16 cellular contexts compared by ENCODE assay signal in the genomic region with DNA sequence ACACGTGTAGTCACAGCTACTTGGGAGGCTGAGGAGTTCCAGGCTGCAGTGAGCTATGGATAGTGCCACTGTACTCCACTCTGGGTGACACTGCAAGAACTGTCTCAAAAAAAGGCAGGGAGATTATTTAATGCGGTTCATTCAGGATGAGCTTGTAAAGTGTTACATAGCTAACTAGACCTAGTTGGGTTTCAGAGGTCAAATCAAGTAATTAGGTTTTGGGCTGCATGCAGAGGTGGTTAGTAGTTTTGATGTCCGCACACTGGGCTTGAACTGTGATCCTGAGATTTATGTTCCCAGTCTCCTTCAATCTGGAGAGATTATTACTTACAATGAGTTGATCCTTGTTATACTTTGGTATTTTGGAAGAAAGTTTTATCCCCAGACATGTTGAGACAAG. TPM values are rescaled to one million over a fixed set of nuclear protein-coding genes. Genes with fewer than 3 reads are reported as not detected.
DNase-seq lines count a peak whose midpoint lies in the region; ATAC-seq and TF ChIP-seq lines count a peak whose summit lies in the region.
"Had no signal": no experiment of that assay in that cellular context is flagged by ENCODE, and none has a peak within 500 bp of the region (broad histone marks: within the 10 kb centered on the region; RNA-seq: fewer than 3 reads in every experiment).

No MANE protein-coding gene starts in this region.

- peak overlapping the region; percentile 38 for H3K27ac ChIP-seq in A673 (ENCODE audit: low read depth, low read length, poor library complexity, severe bottlenecking)
- peak overlapping the region; percentile 15; the same call in 1 of the 2 replicates for H3K27ac ChIP-seq in DOHH2 (ENCODE audit: low read depth, low read length)
- peak overlapping the region; percentile 18 for H3K27ac ChIP-seq in foreskin keratinocyte
- H3K27ac ChIP-seq in esophagus muscularis mucosa (replicated peaks in 1 of 4), result peak overlapping the region in 1 of 4 donors; percentile 19
- H3K27ac ChIP-seq: prostate gland, testis had no signal

- H3K27me3 ChIP-seq in A673 (replicated peaks; ENCODE audit: insufficient read depth, low read depth, low read length, poor library complexity) (no peaks in the 10 kb centered on the region), DOHH2 (ENCODE audit: control insufficient read depth, low read length) (no peaks in the 10 kb centered on the region), foreskin keratinocyte (no peaks in the 10 kb centered on the region), esophagus muscularis mucosa (no peaks in the 10 kb centered on the region)
- H3K27me3 ChIP-seq: testis had no signal

- POLR2A ChIA-PET in A673 (lab: Charles Lee; ENCODE audit: low non-redundant PET) (interaction anchor here (0.6 kb wide), 1 partner anchor 39 kb away, joined by 3 read pairs; no protein-coding TSS in a partner anchor), T-cell (lab: Charles Lee) (interaction anchor here (0.6 to 5.7 kb wide), 6 partner anchors 11 to 596 kb away, joined by 3 to 165 read pairs (median 4); a partner anchor contains a TSS)

- no TSS peak for BruUV-seq in A673 (replicated peaks; lab: Mats Ljungman, UMichigan)

- TF ChIP-seq EP300 in esophagus muscularis mucosa (IDR thresholded peaks at IDR 0.05), result no peak

- H3K9me3 ChIP-seq in A673 (ENCODE audit: low read depth, low read length, poor library complexity, severe bottlenecking) (no peaks in the 10 kb centered on the region), DOHH2 (ENCODE audit: control insufficient read depth, insufficient read depth, low read length) (no peaks in the 10 kb centered on the region), esophagus muscularis mucosa (no peaks in the 10 kb centered on the region)
- H3K9me3 ChIP-seq: prostate gland, testis had no signal

- 80% methylated on average over 3 of the region's 3 CpGs for WGBS in esophagus muscularis mucosa

- no peak for TF ChIP-seq POLR2A in esophagus muscularis mucosa (IDR thresholded peaks at IDR 0.05; ENCODE audit: low read depth)
- TF ChIP-seq POLR2A in GM18505 (IDR thresholded peaks at IDR 0.05; ENCODE audit: borderline replicate concordance, extremely low read depth, insufficient read depth, insufficient read length), result no peak

- peaks cover 97% of the 10 kb centered on the region for H3K79me2 ChIP-seq in DOHH2 (ENCODE audit: control insufficient read depth, low read length)

- H3K9me2 ChIP-seq in DOHH2 (replicated peaks; ENCODE audit: control insufficient read depth, low read length), result no peaks in the 10 kb centered on the region

- peak overlapping the region; percentile 39 to 52 for H3K27ac Mint-ChIP-seq in T-cell

- peaks cover 56% of the 10 kb centered on the region for H3K36me3 ChIP-seq in A673 (ENCODE audit: insufficient read depth, low read length, poor library complexity, severe bottlenecking)
- H3K36me3 ChIP-seq in DOHH2 (ENCODE audit: control insufficient read depth, low read length), result peaks cover 78% of the 10 kb centered on the region
- peaks cover 6 to 30% (median 19%) of the 10 kb centered on the region in 4 donors for H3K36me3 ChIP-seq in esophagus muscularis mucosa

- peaks cover 53 to 62% (median 56%) of the 10 kb centered on the region in 3 donors for H3K4me1 Mint-ChIP-seq in T-cell

- H3K9me3 Mint-ChIP-seq in T-cell, result no peaks in the 10 kb centered on the region

- H3K4me1 ChIP-seq in A673 (ENCODE audit: insufficient read depth, low read length, poor library complexity, severe bottlenecking), result peaks cover 24% of the 10 kb centered on the region
- H3K4me1 ChIP-seq in DOHH2 (ENCODE audit: control insufficient read depth, low read length), result peaks cover 39% of the 10 kb centered on the region
- H3K4me1 ChIP-seq in foreskin keratinocyte, result peaks cover 27% of the 10 kb centered on the region
- H3K4me1 ChIP-seq in esophagus muscularis mucosa, result peaks cover 34 to 77% (median 64%) of the 10 kb centered on the region in 4 donors

- H3F3A ChIP-seq in DOHH2 (ENCODE audit: control insufficient read depth, insufficient read depth), result peaks cover 55% of the 10 kb centered on the region

- DNase-seq in A673 (ENCODE audit: low spot score) (no peak), T-cell (no peak), foreskin keratinocyte (no peak), esophagus muscularis mucosa (ENCODE audit: extremely low spot score) (no peak)
- DNase-seq: activated naive CD4-positive, alpha-beta T cell treated with Interleukin-2 at 50 U/mL for 16 hours; caudate nucleus; HCEC 1CT; Kasumi-1; NCI-H146; NCI-H446 treated with DMSO at 0.1 percent for 48 hours; testis had no signal

- H4K20me1 ChIP-seq in DOHH2 (ENCODE audit: control insufficient read depth, insufficient read depth, low read depth, low read length), result peaks cover 34% of the 10 kb centered on the region

- no peaks in the 10 kb centered on the region for H3K27me3 Mint-ChIP-seq in T-cell

- no peak overlapping the region for H3K4me3 Mint-ChIP-seq in T-cell

- H3K4me2 ChIP-seq in DOHH2 (ENCODE audit: low read length), result no peak overlapping the region

- intact Hi-C loops in A673 (cut with micrococcal nuclease; ENCODE audit: unreplicated experiment) (no loop called here), esophagus muscularis mucosa (cut with DNase I) (no loop called here)

- CTCF ChIA-PET in A673 (lab: Charles Lee) (no interaction called here), T-cell (lab: Charles Lee) (interaction anchor here in 1 of 2 donors (0.6 kb wide), 1 partner anchor 20 kb away, joined by 7 read pairs; a partner anchor contains a TSS)

- H3K4me3 ChIP-seq in A673 (ENCODE audit: low read depth, low read length, poor library complexity, severe bottlenecking), result no peak overlapping the region
- no peak overlapping the region for H3K4me3 ChIP-seq in DOHH2 (ENCODE audit: low read length)
- H3K4me3 ChIP-seq in esophagus muscularis mucosa, result no peak overlapping the region
- H3K4me3 ChIP-seq: prostate gland, testis had no signal

- TF ChIP-seq CTCF in A673 (conservative IDR thresholded peaks at IDR 0.05; ENCODE audit: low read depth, low read length) (no peak), DOHH2 (IDR thresholded peaks at IDR 0.05; ENCODE audit: low read depth, low read length, poor library complexity, severe bottlenecking) (no peak), foreskin keratinocyte (conservative IDR thresholded peaks at IDR 0.05) (no peak), esophagus muscularis mucosa (IDR thresholded peaks at IDR 0.05) (no peak)

- ATAC-seq in T-cell (replicated peaks in 1 of 4), result no peak
- ATAC-seq in foreskin keratinocyte, result no peak
- no peak for ATAC-seq in GM21390 (IDR thresholded peaks at IDR 0.05; ENCODE audit: unreplicated experiment)
- ATAC-seq in GM18505 (IDR thresholded peaks at IDR 0.05; ENCODE audit: unreplicated experiment), result no peak
- ATAC-seq in HG03439 (IDR thresholded peaks at IDR 0.05; ENCODE audit: unreplicated experiment), result no peak

- peaks cover 33% of the 10 kb centered on the region for H3K36me3 Mint-ChIP-seq in T-cell

RNA-seq across cellular contexts. Expression of a gene that starts 2.1 kb away (rescaled TPM):
- total RNA-seq in A673 (2021), result 238 and 245 TPM in 2 replicates
- 100 to 1,000 TPM; 163 to 233 (median 181) TPM for total RNA-seq in T-cell
- total RNA-seq in foreskin keratinocyte, result 99.1 and 103 TPM in 2 replicates
- polyA plus RNA-seq in foreskin keratinocyte, result 108 and 115 TPM in 2 replicates
- total RNA-seq in esophagus muscularis mucosa, result 100 to 1,000 TPM in 1 of 4 donors, 10 to 100 TPM in 3; 82.2 to 101 (median 90.2) TPM

RNA-seq across cellular contexts. Expression of a gene that starts 20.0 kb away (rescaled TPM):
- total RNA-seq in A673 (2021) (152 and 162 TPM in 2 replicates), T-cell (100 to 1,000 TPM; 176 to 382 (median 191) TPM), foreskin keratinocyte (50.3 and 57.6 TPM in 2 replicates), esophagus muscularis mucosa (10 to 100 TPM; 30.5 to 41.7 (median 34.9) TPM)
- polyA plus RNA-seq in foreskin keratinocyte, result 45.3 and 54.8 TPM in 2 replicates

RNA-seq across cellular contexts. Expression of a gene that starts 41.3 kb away (rescaled TPM):
- 35.0 and 40.5 TPM in 2 replicates for total RNA-seq in A673 (2021)
- 10 to 100 TPM in 4 of 5 donors, 1 to 10 TPM in 1; 9.1 to 26.2 (median 20.2) TPM for total RNA-seq in T-cell
- 18.2 and 18.6 TPM in 2 replicates for total RNA-seq in foreskin keratinocyte
- polyA plus RNA-seq in foreskin keratinocyte, result 12.7 and 14.1 TPM in 2 replicates
- total RNA-seq in esophagus muscularis mucosa, result 10 to 100 TPM; 10.3 to 13.2 (median 12.2) TPM

RNA-seq across cellular contexts. Expression of a gene that starts 43.4 kb away (rescaled TPM):
- total RNA-seq in A673 (2021) (43.8 and 56.8 TPM in 2 replicates), T-cell (10 to 100 TPM; 32.3 to 69.5 (median 58.3) TPM), foreskin keratinocyte (23.6 and 28.7 TPM in 2 replicates), esophagus muscularis mucosa (10 to 100 TPM; 27.8 to 50.7 (median 34.8) TPM)
- 28.6 and 32.6 TPM in 2 replicates for polyA plus RNA-seq in foreskin keratinocyte

RNA-seq across cellular contexts. Expression of a gene that starts 43.5 kb away (rescaled TPM):
- total RNA-seq in A673 (2021) (0.90 and 1.1 TPM in 2 replicates), T-cell (under 1 TPM; 0.10 to 0.65 (median 0.32) TPM), foreskin keratinocyte (0.32 and 0.34 TPM in 2 replicates), esophagus muscularis mucosa (under 1 TPM; 0.17 to 0.83 (median 0.46) TPM)
- 0.11 and 0.13 TPM in 2 replicates for polyA plus RNA-seq in foreskin keratinocyte
